ENCODE assay signal across 1 cellular context in the genomic region with DNA sequence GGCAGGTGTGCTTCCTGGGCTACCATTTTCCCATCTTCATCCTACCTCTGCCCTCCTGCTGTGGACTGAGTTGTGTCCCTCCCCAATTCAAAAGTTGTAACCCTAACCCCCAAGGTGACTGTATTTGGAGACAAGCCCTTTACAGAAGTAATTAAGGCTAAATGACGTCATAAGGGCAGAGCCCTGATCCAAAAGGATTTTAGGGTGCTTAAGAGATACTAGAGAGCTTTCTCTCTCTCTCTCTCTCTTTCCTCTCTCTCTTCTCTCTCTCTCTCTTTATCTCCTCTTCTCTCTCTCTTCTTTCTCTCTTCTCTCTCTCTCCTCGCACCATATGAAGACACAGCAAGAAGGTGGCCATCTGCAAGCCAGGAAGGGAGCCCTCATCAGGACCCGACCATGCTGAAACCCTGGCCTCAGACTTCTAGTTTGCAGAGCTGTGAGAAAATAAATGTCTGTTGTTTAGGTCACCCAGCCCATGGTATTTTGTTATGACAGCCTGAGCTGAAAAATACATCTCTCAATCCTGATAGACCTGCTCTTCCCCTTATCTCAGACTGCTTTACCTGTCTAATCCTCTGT.
TF ChIP-seq lines count a peak whose summit lies in the region.

No MANE protein-coding gene starts in this region.

TF ChIP-seq in HepG2, 621 proteins besides CTCF, POLR2A, EP300 and RAD21:
- TF ChIP-seq ATF7 (IDR thresholded peaks at IDR 0.05) (peak; percentile 96), ATF7 (CRISPR knock-in tag; IDR thresholded peaks at IDR 0.05) (no peak), ZNF788 (CRISPR knock-in tag; IDR thresholded peaks at IDR 0.05; ENCODE audit: borderline replicate concordance) (no peak), TBX3 (IDR thresholded peaks at IDR 0.05; ENCODE audit: borderline replicate concordance) (no peak), MEIS1 (CRISPR knock-in tag; IDR thresholded peaks at IDR 0.05; ENCODE audit: borderline replicate concordance) (no peak), ARID4A (CRISPR knock-in tag; IDR thresholded peaks at IDR 0.05; ENCODE audit: borderline replicate concordance) (no peak), ZNF687 (CRISPR knock-in tag; IDR thresholded peaks at IDR 0.05) (no peak), HNF1A (IDR thresholded peaks at IDR 0.05; ENCODE audit: low read depth) (no peak), HNF1A (CRISPR knock-in tag; IDR thresholded peaks at IDR 0.05; ENCODE audit: borderline replicate concordance) (no peak), CREB1 (IDR thresholded peaks at IDR 0.05) (peak; percentile 90), CREB1 (CRISPR knock-in tag; IDR thresholded peaks at IDR 0.05) (no peak), MAFK (conservative IDR thresholded peaks at IDR 0.05 in 1 of 2, IDR thresholded peaks at IDR 0.05 in 1 of 2; ENCODE audit: low read length in 2 of 2) (no peak)
- TF ChIP-seq, protein P1, sequence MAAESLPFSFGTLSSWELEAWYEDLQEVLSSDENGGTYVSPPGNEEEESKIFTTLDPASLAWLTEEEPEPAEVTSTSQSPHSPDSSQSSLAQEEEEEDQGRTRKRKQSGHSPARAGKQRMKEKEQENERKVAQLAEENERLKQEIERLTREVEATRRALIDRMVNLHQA (CRISPR knock-in tag; IDR thresholded peaks at IDR 0.05): no peak
- TF ChIP-seq, protein P2, sequence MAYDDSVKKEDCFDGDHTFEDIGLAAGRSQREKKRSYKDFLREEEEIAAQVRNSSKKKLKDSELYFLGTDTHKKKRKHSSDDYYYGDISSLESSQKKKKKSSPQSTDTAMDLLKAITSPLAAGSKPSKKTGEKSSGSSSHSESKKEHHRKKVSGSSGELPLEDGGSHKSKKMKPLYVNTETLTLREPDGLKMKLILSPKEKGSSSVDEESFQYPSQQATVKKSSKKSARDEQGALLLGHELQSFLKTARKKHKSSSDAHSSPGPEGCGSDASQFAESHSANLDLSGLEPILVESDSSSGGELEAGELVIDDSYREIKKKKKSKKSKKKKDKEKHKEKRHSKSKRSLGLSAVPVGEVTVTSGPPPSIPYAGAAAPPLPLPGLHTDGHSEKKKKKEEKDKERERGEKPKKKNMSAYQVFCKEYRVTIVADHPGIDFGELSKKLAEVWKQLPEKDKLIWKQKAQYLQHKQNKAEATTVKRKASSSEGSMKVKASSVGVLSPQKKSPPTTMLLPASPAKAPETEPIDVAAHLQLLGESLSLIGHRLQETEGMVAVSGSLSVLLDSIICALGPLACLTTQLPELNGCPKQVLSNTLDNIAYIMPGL (CRISPR knock-in tag; IDR thresholded peaks at IDR 0.05; ENCODE audit: borderline replicate concordance in 1 of 2, low read depth in 1 of 2): no peak
TF ChIP-seq in HepG2: peak in this region for 2.
